Comparison of ENCODE assay signal across 9 cellular contexts in genomic region chr14:91142214-91142668, GRCh38.
DNase-seq lines count a peak whose midpoint lies in the region; ATAC-seq lines count a peak whose summit lies in the region.
"Had no signal": no experiment of that assay in that cellular context is flagged by ENCODE, and none has a peak within 500 bp of the region (broad histone marks: within the 10 kb centered on the region; RNA-seq: fewer than 3 reads in every experiment).

No MANE protein-coding gene starts in this region.

- H3K4me3 Mint-ChIP-seq in T-helper 2 cell treated with Interferon-gamma antibody and Interleukin-4, amounts not matched to agents 5 μg/mL and 100 μg/mL, for 36 hours, result peak overlapping the region; percentile 75
- H3K4me3 Mint-ChIP-seq: nephron had no signal

- peak; percentile 7 for DNase-seq in CD1c-positive myeloid dendritic cell (ENCODE audit: extremely low spot score)
- DNase-seq in T-helper 2 cell treated with Interferon-gamma antibody and Interleukin-4, amounts not matched to agents 5 μg/mL and 100 μg/mL, for 36 hours (ENCODE audit: low spot score), result peak; percentile 39
- no peak for DNase-seq in NCI-H2227 (lab: John Stamatoyannopoulos, UW; ENCODE audit: unreplicated experiment)
- DNase-seq in activated CD4-positive, CD25-positive, alpha-beta regulatory T cell (lab: John Stamatoyannopoulos, UW), result no peak
- DNase-seq in NCI-H1417 (lab: John Stamatoyannopoulos, UW), result no peak
- DNase-seq in iPS-NIHi11 (ENCODE audit: low spot score), result no peak

- H3K4me1 Mint-ChIP-seq in T-helper 2 cell treated with Interferon-gamma antibody and Interleukin-4, amounts not matched to agents 5 μg/mL and 100 μg/mL, for 36 hours (ENCODE audit: low read depth), result peaks cover 73% of the 10 kb centered on the region

- ATAC-seq in GM19328 (IDR thresholded peaks at IDR 0.05; ENCODE audit: unreplicated experiment) (peak; percentile 81), HG03108 (IDR thresholded peaks at IDR 0.05; ENCODE audit: unreplicated experiment) (peak; percentile 96)

- H3K27ac Mint-ChIP-seq in T-helper 2 cell treated with Interferon-gamma antibody and Interleukin-4, amounts not matched to agents 5 μg/mL and 100 μg/mL, for 36 hours, result peak overlapping the region; percentile 89
- H3K27ac Mint-ChIP-seq: nephron had no signal

- H3K27me3 Mint-ChIP-seq in T-helper 2 cell treated with Interferon-gamma antibody and Interleukin-4, amounts not matched to agents 5 μg/mL and 100 μg/mL, for 36 hours (ENCODE audit: low read depth), result no peaks in the 10 kb centered on the region

- peaks cover 61% of the 10 kb centered on the region for H3K36me3 Mint-ChIP-seq in T-helper 2 cell treated with Interferon-gamma antibody and Interleukin-4, amounts not matched to agents 5 μg/mL and 100 μg/mL, for 36 hours (ENCODE audit: low read depth)

- no peaks in the 10 kb centered on the region for H3K9me3 Mint-ChIP-seq in T-helper 2 cell treated with Interferon-gamma antibody and Interleukin-4, amounts not matched to agents 5 μg/mL and 100 μg/mL, for 36 hours
- H3K9me3 Mint-ChIP-seq: nephron had no signal

Comparison
In these comparisons a context has a peak if more than half of its experiments do, and no peak if none do; other contexts are left out.
1. DNase-seq: peak in CD1c-positive myeloid dendritic cell (single experiment) and T-helper 2 cell treated with Interferon-gamma antibody and Interleukin-4, amounts not matched to agents 5 μg/mL and 100 μg/mL, for 36 hours (single experiment); none in NCI-H2227 (single experiment), activated CD4-positive, CD25-positive, alpha-beta regulatory T cell (0 of 4), NCI-H1417 (0 of 3) and iPS-NIHi11 (single experiment).